In the genomic region with DNA sequence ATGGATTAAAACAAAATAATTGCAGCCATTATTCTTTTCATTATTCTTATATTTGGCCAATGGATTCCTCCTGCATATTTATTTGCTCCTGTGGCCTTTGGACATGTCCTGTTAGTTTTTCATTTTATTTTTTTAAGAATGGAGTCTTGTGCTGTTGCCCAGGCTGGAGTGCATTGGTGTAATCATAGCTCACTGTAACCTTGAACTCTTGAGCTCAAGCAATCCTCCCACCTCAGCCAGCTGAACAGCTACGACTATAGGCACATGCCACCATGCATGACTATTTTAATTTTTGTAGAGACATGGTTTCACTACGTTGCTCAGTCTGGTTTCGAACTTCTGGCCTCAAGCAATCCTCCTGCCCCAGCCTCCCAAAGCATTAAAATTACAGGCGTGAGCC, we compare ENCODE assay signal across 1 cellular context.
TF ChIP-seq lines count a peak whose summit lies in the region.

No MANE protein-coding gene starts in this region.

TF ChIP-seq in HepG2, 621 proteins besides CTCF, POLR2A, EP300 and RAD21 (continues in another document):
- TF ChIP-seq ISL2 (CRISPR knock-in tag; IDR thresholded peaks at IDR 0.05) = 0 out of 2 replicates have a peak, but pooled peaks have one; percentile 16
- TF ChIP-seq, protein P1, sequence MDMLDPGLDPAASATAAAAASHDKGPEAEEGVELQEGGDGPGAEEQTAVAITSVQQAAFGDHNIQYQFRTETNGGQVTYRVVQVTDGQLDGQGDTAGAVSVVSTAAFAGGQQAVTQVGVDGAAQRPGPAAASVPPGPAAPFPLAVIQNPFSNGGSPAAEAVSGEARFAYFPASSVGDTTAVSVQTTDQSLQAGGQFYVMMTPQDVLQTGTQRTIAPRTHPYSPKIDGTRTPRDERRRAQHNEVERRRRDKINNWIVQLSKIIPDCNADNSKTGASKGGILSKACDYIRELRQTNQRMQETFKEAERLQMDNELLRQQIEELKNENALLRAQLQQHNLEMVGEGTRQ (IDR thresholded peaks at IDR 0.05; ENCODE audit: low read depth, low read length) = no peak
- TF ChIP-seq, protein P1 (CRISPR knock-in tag; IDR thresholded peaks at IDR 0.05; ENCODE audit: borderline replicate concordance) = no peak
- no peak for TF ChIP-seq ZNF383 (CRISPR knock-in tag; IDR thresholded peaks at IDR 0.05; ENCODE audit: borderline replicate concordance)
- no peak for TF ChIP-seq ZNF780A (CRISPR knock-in tag; IDR thresholded peaks at IDR 0.05)
- TF ChIP-seq ZNF280B (CRISPR knock-in tag; IDR thresholded peaks at IDR 0.05; ENCODE audit: borderline replicate concordance) = no peak
- TF ChIP-seq, protein P2, sequence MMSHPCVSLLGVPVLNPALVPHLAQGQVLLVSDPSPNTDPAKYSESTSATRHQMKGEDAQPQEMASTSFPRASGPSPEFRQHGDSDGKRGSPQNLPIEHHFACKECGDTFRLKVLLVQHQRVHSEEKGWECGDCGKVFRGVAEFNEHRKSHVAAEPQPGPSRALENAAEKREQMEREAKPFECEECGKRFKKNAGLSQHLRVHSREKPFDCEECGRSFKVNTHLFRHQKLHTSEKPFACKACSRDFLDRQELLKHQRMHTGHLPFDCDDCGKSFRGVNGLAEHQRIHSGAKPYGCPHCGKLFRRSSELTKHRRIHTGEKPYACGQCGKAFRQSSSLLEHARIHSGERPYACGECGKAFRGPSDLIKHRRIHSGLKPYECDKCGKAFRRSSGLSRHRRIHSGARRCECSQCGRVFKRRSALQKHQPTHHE (CRISPR knock-in tag; IDR thresholded peaks at IDR 0.05; ENCODE audit: borderline replicate concordance) = 0 out of 2 replicates have a peak, but pooled peaks have one; percentile 30
- TF ChIP-seq NFAT5 (CRISPR knock-in tag; IDR thresholded peaks at IDR 0.05) = no peak
- TF ChIP-seq THAP7 (CRISPR knock-in tag; IDR thresholded peaks at IDR 0.05) = no peak
- no peak for TF ChIP-seq MBD4 (IDR thresholded peaks at IDR 0.05; ENCODE audit: borderline replicate concordance, low read length)
- TF ChIP-seq GRHL1 (CRISPR knock-in tag; conservative IDR thresholded peaks at IDR 0.05) = no peak
- TF ChIP-seq HNF4A (CRISPR knock-in tag; IDR thresholded peaks at IDR 0.05) = peak; percentile 85
- no peak for TF ChIP-seq NCOR1 (IDR thresholded peaks at IDR 0.05; ENCODE audit: borderline replicate concordance, low read length)
- 0 out of 2 replicates have a peak, but pooled peaks have one; percentile 21 for TF ChIP-seq ZMYM2 (CRISPR knock-in tag; IDR thresholded peaks at IDR 0.05)
- no peak for TF ChIP-seq POLR2AphosphoS2 (IDR thresholded peaks at IDR 0.05; ENCODE audit: low read depth, low read length)
- no peak for TF ChIP-seq PTBP1 (IDR thresholded peaks at IDR 0.05; ENCODE audit: low read depth, low read length, poor library complexity, severe bottlenecking)
- no peak for TF ChIP-seq ISX (CRISPR knock-in tag; conservative IDR thresholded peaks at IDR 0.05)
- TF ChIP-seq ZBTB43 (CRISPR knock-in tag; conservative IDR thresholded peaks at IDR 0.05) = no peak
- no peak for TF ChIP-seq ZNF335 (CRISPR knock-in tag; IDR thresholded peaks at IDR 0.05)
- no peak for TF ChIP-seq NBN (conservative IDR thresholded peaks at IDR 0.05)
- peak; percentile 17; the same call in 1 of the 2 replicates for TF ChIP-seq HMG20A (CRISPR knock-in tag; IDR thresholded peaks at IDR 0.05; ENCODE audit: borderline replicate concordance)
- no peak for TF ChIP-seq SMAD3 (CRISPR knock-in tag; IDR thresholded peaks at IDR 0.05)
- no peak for TF ChIP-seq GATA4 (IDR thresholded peaks at IDR 0.05; ENCODE audit: borderline replicate concordance, low read depth)
- TF ChIP-seq TRAFD1 (CRISPR knock-in tag; IDR thresholded peaks at IDR 0.05; ENCODE audit: borderline replicate concordance) = no peak
- TF ChIP-seq SRY (CRISPR knock-in tag; IDR thresholded peaks at IDR 0.05) = no peak
- no peak for TF ChIP-seq CREM (IDR thresholded peaks at IDR 0.05)
- TF ChIP-seq CREM (CRISPR knock-in tag; IDR thresholded peaks at IDR 0.05) = no peak
- TF ChIP-seq PREB (CRISPR knock-in tag; IDR thresholded peaks at IDR 0.05) = no peak
- TF ChIP-seq RARA (CRISPR knock-in tag; IDR thresholded peaks at IDR 0.05) = peak; percentile 62
- no peak for TF ChIP-seq ZNF761 (CRISPR knock-in tag; conservative IDR thresholded peaks at IDR 0.05)
- TF ChIP-seq GATAD2A (CRISPR knock-in tag; IDR thresholded peaks at IDR 0.05) = peak; percentile 29; the same call in 1 of the 2 replicates
- TF ChIP-seq ZNF441 (CRISPR knock-in tag; IDR thresholded peaks at IDR 0.05; ENCODE audit: borderline replicate concordance) = no peak
- peak; percentile 92 for TF ChIP-seq ZNF121 (CRISPR knock-in tag; IDR thresholded peaks at IDR 0.05)
- no peak for TF ChIP-seq BRCA1 (CRISPR knock-in tag; IDR thresholded peaks at IDR 0.05)
- peak; percentile 60 for TF ChIP-seq ARID5B (CRISPR knock-in tag; IDR thresholded peaks at IDR 0.05)
